ENCODE assay signal across 29 cellular contexts in the genomic region with DNA sequence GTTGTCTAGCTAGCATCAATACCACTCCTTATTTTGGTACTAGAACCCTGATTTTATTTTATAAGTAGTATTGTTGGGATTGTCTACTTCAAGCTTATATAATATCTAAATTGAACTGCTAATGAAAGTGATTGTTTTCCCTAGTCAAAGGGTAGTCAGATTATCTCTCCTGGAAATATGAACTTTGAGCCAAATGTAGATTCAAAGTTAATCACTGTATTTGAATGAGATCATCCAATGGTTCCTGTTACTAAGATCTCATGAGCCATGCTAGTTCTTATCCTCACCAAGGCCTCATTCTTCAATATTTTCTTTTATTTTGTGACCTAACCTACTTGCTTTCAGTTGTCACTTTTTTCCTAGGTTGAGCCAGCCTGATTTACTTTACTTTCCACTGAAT.
"Had no signal": no experiment of that assay in that cellular context is flagged by ENCODE, and none has a peak within 500 bp of the region (broad histone marks: within the 10 kb centered on the region; RNA-seq: fewer than 3 reads in every experiment).

No MANE protein-coding gene starts in this region.

- H3K36me3 ChIP-seq: ascending aorta, Peyer's patch had no signal

- H3K27ac ChIP-seq: ascending aorta, KMS-11, Peyer's patch had no signal

- DNase-seq: activated CD4-positive, alpha-beta memory T cell treated with anti-CD3 and anti-CD28 coated beads for 36 hours; activated CD4-positive, alpha-beta T cell treated with anti-CD3 and anti-CD28 coated beads, Interleukin-2, amount 10 ng/mL, durations not matched to agents 7 days and 5 days; activated CD4-positive, CD25-positive, alpha-beta regulatory T cell; activated CD8-positive, alpha-beta memory T cell treated with anti-CD3 and anti-CD28 coated beads for 24 hours; activated effector memory CD4-positive, alpha-beta T cell treated with anti-CD3 and anti-CD28 coated beads, Interleukin-2, amount 50 U/mL, for 16 hours; activated naive CD4-positive, alpha-beta T cell treated with Interleukin-2 at 50 U/mL for 16 hours; activated naive CD8-positive, alpha-beta T cell treated with anti-CD3 and anti-CD28 coated beads, Interleukin-2, amount 50 U/mL, for 24 hours; activated T-cell treated with anti-CD3 and anti-CD28 coated beads, Interleukin-2, amount 50 U/mL, for 4 hours; amniotic stem cell; MM.1S; NCI-H1105; NCI-H1436; NCI-H1694 treated with DMSO at 0.1 percent for 48 hours; NCI-H2029 treated with DMSO at 0.1 percent for 48 hours; NCI-H345; NCI-H510A; NCI-H526 treated with DMSO at 0.1 percent for 48 hours; NCI-H82; OCI-M1; Peyer's patch; SHP77 treated with DMSO at 0.1 percent for 48 hours; T-cell; T-helper 2 cell; T1000 had no signal

- H3K4me3 ChIP-seq: ascending aorta, Peyer's patch had no signal

- H3K4me3 Mint-ChIP-seq: activated CD4-positive, alpha-beta memory T cell treated with anti-CD3 and anti-CD28 coated beads for 36 hours; activated CD4-positive, alpha-beta T cell treated with anti-CD3 and anti-CD28 coated beads, Interleukin-2, amount 10 ng/mL, durations not matched to agents 7 days and 5 days; activated naive CD8-positive, alpha-beta T cell treated with anti-CD3 and anti-CD28 coated beads, Interleukin-2, amount 50 U/mL, for 24 hours; activated T-cell treated with anti-CD3 and anti-CD28 coated beads, Interleukin-2, amount 50 U/mL, for 4 hours; brain; central memory CD8-positive, alpha-beta T cell; T-cell had no signal

- H3K27ac Mint-ChIP-seq: activated CD4-positive, alpha-beta memory T cell treated with anti-CD3 and anti-CD28 coated beads for 36 hours; activated CD4-positive, alpha-beta T cell treated with anti-CD3 and anti-CD28 coated beads, Interleukin-2, amount 10 ng/mL, durations not matched to agents 7 days and 5 days; activated naive CD4-positive, alpha-beta T cell treated with anti-CD3 and anti-CD28 coated beads, Interleukin-2, amount 50 U/mL, for 72 hours; activated naive CD8-positive, alpha-beta T cell treated with anti-CD3 and anti-CD28 coated beads, Interleukin-2, amount 50 U/mL, for 24 hours; brain; T-cell had no signal

- ATAC-seq: activated naive CD4-positive, alpha-beta T cell treated with anti-CD3 and anti-CD28 coated beads, Interleukin-2, amount 50 U/mL, for 72 hours; activated naive CD8-positive, alpha-beta T cell treated with anti-CD3 and anti-CD28 coated beads, Interleukin-2, amount 50 U/mL, for 24 hours; activated T-cell treated with anti-CD3 and anti-CD28 coated beads, Interleukin-2, amount 50 U/mL, for 4 hours; T-cell had no signal

- H3K4me1 ChIP-seq: ascending aorta had no signal

- H3K9me3 Mint-ChIP-seq: activated CD4-positive, alpha-beta T cell treated with anti-CD3 and anti-CD28 coated beads, Interleukin-2, amount 10 ng/mL, durations not matched to agents 7 days and 5 days; activated naive CD4-positive, alpha-beta T cell treated with anti-CD3 and anti-CD28 coated beads, Interleukin-2, amount 50 U/mL, for 72 hours; activated naive CD8-positive, alpha-beta T cell treated with anti-CD3 and anti-CD28 coated beads, Interleukin-2, amount 50 U/mL, for 24 hours; activated T-cell treated with anti-CD3 and anti-CD28 coated beads, Interleukin-2, amount 50 U/mL, for 4 hours; brain had no signal

- H3K4me1 Mint-ChIP-seq: activated CD4-positive, alpha-beta T cell treated with anti-CD3 and anti-CD28 coated beads, Interleukin-2, amount 10 ng/mL, durations not matched to agents 7 days and 5 days; activated naive CD8-positive, alpha-beta T cell treated with anti-CD3 and anti-CD28 coated beads, Interleukin-2, amount 50 U/mL, for 24 hours; brain; central memory CD8-positive, alpha-beta T cell; T-cell had no signal

- H3K4me2 ChIP-seq: KMS-11 had no signal

- H3K27me3 Mint-ChIP-seq: activated CD4-positive, alpha-beta memory T cell treated with anti-CD3 and anti-CD28 coated beads for 36 hours; activated CD4-positive, alpha-beta T cell treated with anti-CD3 and anti-CD28 coated beads, Interleukin-2, amount 10 ng/mL, durations not matched to agents 7 days and 5 days; activated naive CD8-positive, alpha-beta T cell treated with anti-CD3 and anti-CD28 coated beads, Interleukin-2, amount 50 U/mL, for 24 hours; brain; central memory CD8-positive, alpha-beta T cell; T-cell had no signal

- H3K9me3 ChIP-seq: ascending aorta, Peyer's patch had no signal

- H3K36me3 Mint-ChIP-seq: activated CD4-positive, alpha-beta memory T cell treated with anti-CD3 and anti-CD28 coated beads for 36 hours; activated naive CD4-positive, alpha-beta T cell treated with anti-CD3 and anti-CD28 coated beads, Interleukin-2, amount 50 U/mL, for 72 hours; brain; T-cell had no signal

- H3K27me3 ChIP-seq: ascending aorta, Peyer's patch had no signal

- H3K9ac ChIP-seq: KMS-11 had no signal
